Comparison of ENCODE assay signal across 18 cellular contexts in the genomic region with DNA sequence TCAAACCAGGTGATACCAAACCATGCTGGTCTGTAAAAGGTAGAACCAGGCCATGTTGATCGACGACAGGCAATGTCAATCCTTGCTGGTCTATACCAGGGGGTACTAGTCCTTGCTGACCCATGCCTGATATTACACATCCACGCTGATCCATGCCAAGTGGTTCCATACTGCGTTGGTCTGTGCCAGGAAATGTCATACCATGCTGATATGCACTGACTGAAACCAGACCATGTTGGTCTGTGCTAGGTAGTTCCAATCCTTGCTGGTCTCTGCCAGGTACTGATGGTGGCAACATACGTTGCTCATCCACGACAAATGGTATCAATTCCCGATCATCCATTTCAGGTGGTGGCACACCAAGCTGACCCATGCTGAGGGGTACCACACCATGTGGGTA. TPM values are rescaled to one million over a fixed set of nuclear protein-coding genes. Genes with fewer than 3 reads are reported as not detected.
A peak's percentile ranks its signal among the peaks of the same experiment; 100 is the strongest.
DNase-seq lines count a peak whose midpoint lies in the region; ATAC-seq and TF ChIP-seq lines count a peak whose summit lies in the region.
"Had no signal": no experiment of that assay in that cellular context is flagged by ENCODE, and none has a peak within 500 bp of the region (broad histone marks: within the 10 kb centered on the region; RNA-seq: fewer than 3 reads in every experiment).

No MANE protein-coding gene starts in this region.

- H3K36me3 ChIP-seq in heart left ventricle: peaks cover 0 to 11% (median 3%) of the 10 kb centered on the region in 9 donors

- no peak overlapping the region for H3K27ac Mint-ChIP-seq in immature natural killer cell
- H3K27ac Mint-ChIP-seq: B cell, GM23338, H9 had no signal

- H3K27me3 ChIP-seq in heart left ventricle: no peaks in the 10 kb centered on the region
- H3K27me3 ChIP-seq in right cardiac atrium (ENCODE audit: control insufficient read depth, insufficient read depth): no peaks in the 10 kb centered on the region
- H3K27me3 ChIP-seq: BLaER1 treated with 17β-estradiol and CSF1 and Interleukin-3, amounts not matched to agents 10 nM and 100 nM had no signal

- no peak for TF ChIP-seq POLR2A in heart left ventricle (IDR thresholded peaks at IDR 0.05)

- H3K9me3 ChIP-seq in heart left ventricle (no peaks in the 10 kb centered on the region), right cardiac atrium (ENCODE audit: control insufficient read depth, low read length) (no peaks in the 10 kb centered on the region)
- H3K9me3 ChIP-seq: BLaER1 treated with 17β-estradiol and CSF1 and Interleukin-3, amounts not matched to agents 10 nM and 100 nM had no signal

- ATAC-seq in heart left ventricle: peak; percentile 67 to 87 (median 84)
- no peak for ATAC-seq in left cardiac atrium
- ATAC-seq in right cardiac atrium: no peak
- no peak for ATAC-seq in sciatic nerve
- ATAC-seq: GM23338 had no signal

- peaks cover 0 to 5% (median 3%) of the 10 kb centered on the region in 3 donors for H3K36me3 Mint-ChIP-seq in immature natural killer cell

- H3K4me1 ChIP-seq in heart left ventricle (peaks cover 0 to 15% (median 5%) of the 10 kb centered on the region in 12 donors), right cardiac atrium (ENCODE audit: control insufficient read depth, insufficient read depth, low read length) (no peaks in the 10 kb centered on the region)

- no peak overlapping the region for H3K4me3 Mint-ChIP-seq in immature natural killer cell
- H3K4me3 Mint-ChIP-seq: B cell; CD8-positive, alpha-beta memory T cell; GM23338; H9 had no signal

- no peaks in the 10 kb centered on the region for H3K9me3 Mint-ChIP-seq in immature natural killer cell
- H3K9me3 Mint-ChIP-seq: CD8-positive, alpha-beta memory T cell; GM23338; H9 had no signal

- H3K4me3 ChIP-seq in heart left ventricle: no peak overlapping the region
- no peak overlapping the region for H3K4me3 ChIP-seq in right cardiac atrium (ENCODE audit: low read length)
- H3K4me3 ChIP-seq: BLaER1 treated with 17β-estradiol and CSF1 and Interleukin-3, amounts not matched to agents 10 nM and 100 nM; GM23338 had no signal

- intact Hi-C loops in heart left ventricle (cut with DNase I): loop anchor here in 2 of 10 donors (5.0 kb wide), 1 partner anchor 281 kb away; no protein-coding TSS in a partner anchor
- intact Hi-C loops in left cardiac atrium (cut with DNase I): loop anchor here in 1 of 2 donors (10.0 kb wide), 1 partner anchor 278 kb away; no protein-coding TSS in a partner anchor
- intact Hi-C loops in right cardiac atrium (cut with DNase I): loop anchor here in 3 of 4 donors (5.0 to 10.0 kb wide), 2 partner anchors 171 to 278 kb away; no protein-coding TSS in a partner anchor
- intact Hi-C loops in sciatic nerve (cut with DNase I): no loop called here

- peaks cover 0 to 2% (median 0%) of the 10 kb centered on the region in 3 donors for H3K27me3 Mint-ChIP-seq in immature natural killer cell (ENCODE audit: low read depth in 3 of 3)
- H3K27me3 Mint-ChIP-seq: B cell; CD8-positive, alpha-beta memory T cell had no signal

- no peaks in the 10 kb centered on the region for H3K4me1 Mint-ChIP-seq in immature natural killer cell
- H3K4me1 Mint-ChIP-seq: B cell; CD8-positive, alpha-beta memory T cell; GM23338; H9 had no signal

- DNase-seq in heart left ventricle (no peak), left cardiac atrium (no peak), cerebellar cortex (ENCODE audit: low spot score) (peak; percentile 28), right cardiac atrium (peak in 2 of 3 donors; percentile 2 to 16), SIG-M5 (lab: John Stamatoyannopoulos, UW) (no peak), immature natural killer cell (no peak), sciatic nerve (ENCODE audit: low spot score) (no peak)
- DNase-seq: CD8-positive, alpha-beta memory T cell; COR-L47; DMS 273 treated with DMSO at 0.1 percent for 48 hours; DMS53; DND-41; EL; H9; IMR-90 had no signal

- 51 to 74% (median 63%) methylated on average over 7 of the region's 7 CpGs for WGBS in heart left ventricle, 4 donors
- whole genome bisulfite sequencing in right cardiac atrium: 83% methylated on average over 7 of the region's 7 CpGs

- TF ChIP-seq CTCF in heart left ventricle (IDR thresholded peaks at IDR 0.05): no peak

- H3K27ac ChIP-seq in heart left ventricle (no peak overlapping the region), right cardiac atrium (ENCODE audit: low read length) (no peak overlapping the region)
- H3K27ac ChIP-seq: BLaER1 treated with 17β-estradiol and CSF1 and Interleukin-3, amounts not matched to agents 10 nM and 100 nM had no signal

RNA-seq across cellular contexts. Expression of gene QRICH2, which starts 15.0 kb away (rescaled TPM):
- total RNA-seq in heart left ventricle (1 to 10 TPM; 1.0 to 2.7 (median 1.6) TPM), left cardiac atrium (1 to 10 TPM; 1.9 to 3.9 TPM), right cardiac atrium (1 to 10 TPM; 1.9 to 2.5 (median 2.2) TPM), sciatic nerve (4.1 TPM)
- polyA plus RNA-seq in heart left ventricle (1 to 10 TPM; 2.1 to 2.7 TPM), right cardiac atrium (2.1 TPM), immature natural killer cell (under 1 TPM in 1 of 3 donors, not detected in 2; 0.28 TPM)

RNA-seq across cellular contexts. Expression of gene UBALD2, which starts 28.0 kb away (rescaled TPM):
- total RNA-seq in heart left ventricle: 10 to 100 TPM in 8 of 9 donors, 1 to 10 TPM in 1; 8.5 to 49.8 (median 24.5) TPM
- 10 to 100 TPM; 12.5 to 18.5 TPM for polyA plus RNA-seq in heart left ventricle
- total RNA-seq in left cardiac atrium: 10 to 100 TPM; 21.3 to 30.8 TPM
- 10 to 100 TPM; 19.8 to 28.9 (median 24.5) TPM for total RNA-seq in right cardiac atrium
- polyA plus RNA-seq in right cardiac atrium: 19.5 TPM
- 1 to 10 TPM; 1.5 to 4.5 (median 3.9) TPM for polyA plus RNA-seq in immature natural killer cell
- total RNA-seq in sciatic nerve: 38.4 TPM

RNA-seq across cellular contexts. Expression of gene RNF157, which starts 52.8 kb away (rescaled TPM):
- total RNA-seq in heart left ventricle (1 to 10 TPM; 3.9 to 7.4 (median 5.2) TPM), left cardiac atrium (10 to 100 TPM; 11.1 to 19.9 TPM), right cardiac atrium (10 to 100 TPM; 10.2 to 18.8 (median 13.9) TPM), sciatic nerve (15.8 TPM)
- polyA plus RNA-seq in heart left ventricle (1 to 10 TPM; 3.6 to 5.5 TPM), right cardiac atrium (12.1 TPM), immature natural killer cell (1 to 10 TPM in 2 of 3 donors, under 1 TPM in 1; 0.69 to 3.0 (median 1.2) TPM)

Comparison
In these comparisons a context has a peak if more than half of its experiments do, and no peak if none do; other contexts are left out.
1. ATAC-seq: peak in heart left ventricle (4 of 4); none in left cardiac atrium (0 of 2), right cardiac atrium (0 of 2) and sciatic nerve (single experiment).
2. DNase-seq: peak in cerebellar cortex (single experiment) and right cardiac atrium (2 of 3); none in heart left ventricle (0 of 5), left cardiac atrium (single experiment), SIG-M5 (single experiment), immature natural killer cell (0 of 3) and sciatic nerve (single experiment).